ENCODE assay signal across 16 cellular contexts in the genomic region with DNA sequence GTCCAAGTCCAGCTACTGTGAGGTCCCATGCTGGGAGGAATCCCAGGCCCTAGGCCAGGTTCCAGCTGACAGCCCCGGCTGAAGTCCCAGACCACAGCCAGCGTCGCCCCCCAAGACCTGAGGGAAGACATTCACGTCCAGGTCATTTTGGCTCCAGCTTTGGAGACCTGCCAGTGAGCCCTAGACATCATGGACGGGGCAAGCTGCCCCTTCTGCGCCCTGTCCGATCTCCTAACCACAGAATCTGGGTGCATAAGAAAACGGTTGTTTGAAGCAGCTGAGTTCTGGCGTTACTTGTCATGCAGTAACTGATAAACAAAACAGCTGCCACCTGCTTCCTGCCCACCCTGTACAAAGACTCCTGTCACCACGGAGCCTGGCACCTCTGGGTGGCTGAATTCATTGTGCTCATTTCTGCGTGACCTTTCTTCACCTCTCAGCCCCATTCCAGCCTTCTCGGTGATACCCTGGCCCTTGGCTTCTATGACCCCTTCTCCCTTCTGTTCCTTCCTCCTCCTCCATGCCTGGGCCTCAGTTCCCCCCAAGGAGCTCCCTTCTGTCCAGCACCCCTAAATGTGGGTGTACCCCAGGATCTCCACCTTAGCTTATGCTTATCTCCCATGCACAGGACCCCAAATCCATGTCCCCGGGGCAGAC.
DNase-seq lines count a peak whose midpoint lies in the region; ATAC-seq, FAIRE-seq and TF ChIP-seq lines count a peak whose summit lies in the region.
"Had no signal": no experiment of that assay in that cellular context is flagged by ENCODE, and none has a peak within 500 bp of the region (broad histone marks: within the 10 kb centered on the region; RNA-seq: fewer than 3 reads in every experiment).

No MANE protein-coding gene starts in this region.

- no peak overlapping the region for H3K4ac ChIP-seq in H9 (ENCODE audit: low read depth, low read length)

- H4K8ac ChIP-seq in H9 (replicated peaks; ENCODE audit: insufficient read length, low read depth, low read length): no peak overlapping the region

- no peak overlapping the region for H2BK15ac ChIP-seq in H9 (ENCODE audit: low read depth, low read length)

- H3K4me1 Mint-ChIP-seq in H9 (peaks cover 7 to 8% of the 10 kb centered on the region in 2 experiments), astrocyte (ENCODE audit: low read depth, unreplicated experiment) (peaks cover 7% of the 10 kb centered on the region)

- no peak overlapping the region for H4K91ac ChIP-seq in H9 (ENCODE audit: insufficient read length, low read depth, low read length)

- no CpG with 5 or more reads among the region's 13 CpGs for WGBS in H9 (ENCODE audit: extremely low coverage, insufficient read length, low lambda C conversion rate)
- WGBS in sigmoid colon, 2 donors: 62 to 86% methylated on average over 13 of the region's 13 CpGs

- no peaks in the 10 kb centered on the region for H3K23me2 ChIP-seq in H9 (ENCODE audit: insufficient read length, low read depth, low read length, poor library complexity, severe bottlenecking)

- no peak overlapping the region for H2AK5ac ChIP-seq in H9 (ENCODE audit: insufficient read length, low read length)

- no peaks in the 10 kb centered on the region for H3K79me1 ChIP-seq in H9 (ENCODE audit: insufficient read depth, low read depth, low read length, poor library complexity, severe bottlenecking)

- no peak overlapping the region for H2BK12ac ChIP-seq in H9 (ENCODE audit: insufficient read length, low read depth, low read length)

- H3T11ph ChIP-seq in H9 (ENCODE audit: low read length): no peak overlapping the region

- H3K27me3 Mint-ChIP-seq in H9 (ENCODE audit: low read depth) (no peaks in the 10 kb centered on the region; the same call in 1 of the 2 replicates), astrocyte (ENCODE audit: low read depth, unreplicated experiment) (peaks cover 5% of the 10 kb centered on the region)

- H3K27ac ChIP-seq in DOHH2 (ENCODE audit: low read depth, low read length): peak overlapping the region; percentile 71
- no peak overlapping the region for H3K27ac ChIP-seq in H9 (ENCODE audit: insufficient read length, low read depth, low read length)
- no peak overlapping the region for H3K27ac ChIP-seq in astrocyte (ENCODE audit: low read depth, low read length)
- H3K27ac ChIP-seq in sigmoid colon: no peak overlapping the region
- H3K27ac ChIP-seq: gastroesophageal sphincter, prostate gland, tibial artery had no signal

- DNase-seq in H9: peak; percentile 25
- DNase-seq in astrocyte (ENCODE audit: low read depth): no peak
- peak; percentile 50 for DNase-seq in sigmoid colon
- no peak for DNase-seq in NCI-H2227 treated with DMSO at 0.1 percent for 48 hours (lab: John Stamatoyannopoulos, UW)
- DNase-seq in amygdala (lab: John Stamatoyannopoulos, UW): no peak
- DNase-seq: activated naive CD4-positive, alpha-beta T cell treated with anti-CD3 and anti-CD28 coated beads for 36 hours; caudate nucleus; immature natural killer cell; NCI-H1436 treated with DMSO at 0.1 percent for 48 hours; NCI-H510A treated with DMSO at 0.1 percent for 48 hours; stimulated activated CD4-positive, alpha-beta T cell treated with anti-CD3 and anti-CD28 coated beads, Interleukin-15, amount 100 ng/mL, for 24 hours had no signal

- H3K4me3 Mint-ChIP-seq in H9 (no peak overlapping the region), astrocyte (ENCODE audit: unreplicated experiment) (no peak overlapping the region)
- H3K4me3 Mint-ChIP-seq: activated naive CD4-positive, alpha-beta T cell treated with anti-CD3 and anti-CD28 coated beads for 36 hours had no signal

- H3K36me3 ChIP-seq in DOHH2 (ENCODE audit: control insufficient read depth, low read length): no peaks in the 10 kb centered on the region
- H3K36me3 ChIP-seq in astrocyte (ENCODE audit: insufficient read depth, low read length): no peaks in the 10 kb centered on the region
- no peaks in the 10 kb centered on the region for H3K36me3 ChIP-seq in sigmoid colon
- H3K36me3 ChIP-seq: gastroesophageal sphincter, prostate gland, tibial artery had no signal

- TF ChIP-seq CTCF in DOHH2 (IDR thresholded peaks at IDR 0.05; ENCODE audit: low read depth, low read length, poor library complexity, severe bottlenecking) (no peak), H9 (conservative IDR thresholded peaks at IDR 0.05) (no peak), astrocyte (IDR thresholded peaks at IDR 0.05; ENCODE audit: insufficient read depth, low read depth, low read length) (no peak), sigmoid colon (IDR thresholded peaks at IDR 0.05) (no peak)

- intact Hi-C loops in sigmoid colon (cut with DNase I): no loop called here

- H3K27ac Mint-ChIP-seq in H9 (no peak overlapping the region), astrocyte (ENCODE audit: unreplicated experiment) (peak overlapping the region; percentile 58)
- H3K27ac Mint-ChIP-seq: activated naive CD4-positive, alpha-beta T cell treated with anti-CD3 and anti-CD28 coated beads for 36 hours had no signal

- H3F3A ChIP-seq in DOHH2 (ENCODE audit: control insufficient read depth, insufficient read depth): no peaks in the 10 kb centered on the region

- H2BK120ac ChIP-seq in H9 (ENCODE audit: low read depth, low read length, poor library complexity, severe bottlenecking): no peak overlapping the region

- H3K18ac ChIP-seq in H9 (ENCODE audit: insufficient read length, low read depth, low read length): no peak overlapping the region

- no peak overlapping the region for H3K23ac ChIP-seq in H9 (ENCODE audit: insufficient read length, low read depth, low read length)

- no peaks in the 10 kb centered on the region for H3K9me3 ChIP-seq in DOHH2 (ENCODE audit: control insufficient read depth, insufficient read depth, low read length)
- no peaks in the 10 kb centered on the region for H3K9me3 ChIP-seq in H9 (ENCODE audit: control insufficient read depth, low read depth, low read length)
- H3K9me3 ChIP-seq in astrocyte (ENCODE audit: insufficient read depth, low read depth, low read length): no peaks in the 10 kb centered on the region
- H3K9me3 ChIP-seq in sigmoid colon: no peaks in the 10 kb centered on the region
- H3K9me3 ChIP-seq: gastroesophageal sphincter, prostate gland, tibial artery had no signal

- H3K4me3 ChIP-seq in DOHH2 (ENCODE audit: low read length) (peak overlapping the region; percentile 52), astrocyte (ENCODE audit: insufficient read depth, low read depth, low read length) (no peak overlapping the region), sigmoid colon (no peak overlapping the region)
- H3K4me3 ChIP-seq: gastroesophageal sphincter, prostate gland, tibial artery had no signal

- no peak for TF ChIP-seq POLR2A in sigmoid colon (IDR thresholded peaks at IDR 0.05)

- H4K20me1 ChIP-seq in DOHH2 (ENCODE audit: control insufficient read depth, insufficient read depth, low read depth, low read length): no peaks in the 10 kb centered on the region
- H4K20me1 ChIP-seq in H9 (ENCODE audit: control insufficient read depth, insufficient read depth, insufficient read length): no peaks in the 10 kb centered on the region
- no peaks in the 10 kb centered on the region for H4K20me1 ChIP-seq in astrocyte (ENCODE audit: insufficient read depth, low read length)

- H3K9me3 Mint-ChIP-seq in H9 (peaks cover 0 to 3% of the 10 kb centered on the region in 2 experiments; a peak in 2 of 5 replicates), astrocyte (ENCODE audit: unreplicated experiment) (peaks cover 3% of the 10 kb centered on the region)
- H3K9me3 Mint-ChIP-seq: activated naive CD4-positive, alpha-beta T cell treated with anti-CD3 and anti-CD28 coated beads for 36 hours; immature natural killer cell had no signal

- H2AFZ ChIP-seq in H9 (ENCODE audit: low read length) (no peak overlapping the region), astrocyte (ENCODE audit: low read depth, low read length) (no peak overlapping the region)

- no peak for ATAC-seq in HG03342 (IDR thresholded peaks at IDR 0.05; ENCODE audit: unreplicated experiment)
- ATAC-seq: gastroesophageal sphincter had no signal

- no peak overlapping the region for H3K14ac ChIP-seq in H9 (ENCODE audit: insufficient read depth, low read length)

- H3K79me2 ChIP-seq in DOHH2 (ENCODE audit: control insufficient read depth, low read length) (no peaks in the 10 kb centered on the region), H9 (ENCODE audit: insufficient read depth, low read length) (no peaks in the 10 kb centered on the region), astrocyte (ENCODE audit: insufficient read depth, low read length) (no peaks in the 10 kb centered on the region)

- H3K56ac ChIP-seq in H9 (ENCODE audit: insufficient read length, low read depth, low read length): no peak overlapping the region

- no peak overlapping the region for H3K9ac ChIP-seq in H9 (ENCODE audit: extremely low read depth, insufficient read length, low read length)
- no peak overlapping the region for H3K9ac ChIP-seq in astrocyte (ENCODE audit: low read length)

- H4K5ac ChIP-seq in H9 (ENCODE audit: insufficient read length, low read depth, low read length): no peak overlapping the region

- no peak overlapping the region for H2BK5ac ChIP-seq in H9 (ENCODE audit: insufficient read length, low read length)

- no peaks in the 10 kb centered on the region for H3K9me2 ChIP-seq in DOHH2 (replicated peaks; ENCODE audit: control insufficient read depth, low read length)

- H3K36me3 Mint-ChIP-seq in H9 (ENCODE audit: insufficient read depth in 1 of 3, low read depth in 3 of 3) (peaks cover 0 to 2% (median 0%) of the 10 kb centered on the region in 3 experiments; a peak in 1 of 7 replicates), astrocyte (ENCODE audit: low read depth, unreplicated experiment) (peaks cover 3% of the 10 kb centered on the region)
- H3K36me3 Mint-ChIP-seq: immature natural killer cell had no signal

- no peak for FAIRE-seq in astrocyte (lab: Jason Lieb, UNC)

- peaks cover 44% of the 10 kb centered on the region for H3K4me1 ChIP-seq in DOHH2 (ENCODE audit: control insufficient read depth, low read length)
- H3K4me1 ChIP-seq in H9 (ENCODE audit: insufficient read depth, low read length): no peaks in the 10 kb centered on the region; the same call in 1 of the 2 replicates
- peaks cover 3% of the 10 kb centered on the region for H3K4me1 ChIP-seq in astrocyte (ENCODE audit: insufficient read depth, low read length)
- H3K4me1 ChIP-seq in sigmoid colon: no peaks in the 10 kb centered on the region
- H3K4me1 ChIP-seq: gastroesophageal sphincter, prostate gland, tibial artery had no signal

- peak overlapping the region; percentile 61 for H3K4me2 ChIP-seq in DOHH2 (ENCODE audit: low read length)
- H3K4me2 ChIP-seq in H9 (ENCODE audit: insufficient read depth, insufficient read length, low read length): no peak overlapping the region
- H3K4me2 ChIP-seq in astrocyte (ENCODE audit: low read length): no peak overlapping the region

- H2BK20ac ChIP-seq in H9 (ENCODE audit: low read depth, low read length, poor library complexity, severe bottlenecking): no peak overlapping the region

- TF ChIP-seq EP300 in sigmoid colon (IDR thresholded peaks at IDR 0.05): no peak

- H3K27me3 ChIP-seq in DOHH2 (ENCODE audit: control insufficient read depth, low read length) (no peaks in the 10 kb centered on the region), H9 (ENCODE audit: insufficient read depth, low read length) (no peaks in the 10 kb centered on the region), astrocyte (ENCODE audit: insufficient read depth, low read length) (no peaks in the 10 kb centered on the region), sigmoid colon (no peaks in the 10 kb centered on the region)
- H3K27me3 ChIP-seq: gastroesophageal sphincter, tibial artery had no signal

Comparison
In these comparisons a context has a peak if more than half of its experiments do, and no peak if none do; other contexts are left out.
1. DNase-seq: peak in H9 (single experiment) and sigmoid colon (single experiment); none in astrocyte (single experiment), NCI-H2227 treated with DMSO at 0.1 percent for 48 hours (single experiment) and amygdala (0 of 56).